27 cellular contexts compared by ENCODE assay signal in the genomic region with DNA sequence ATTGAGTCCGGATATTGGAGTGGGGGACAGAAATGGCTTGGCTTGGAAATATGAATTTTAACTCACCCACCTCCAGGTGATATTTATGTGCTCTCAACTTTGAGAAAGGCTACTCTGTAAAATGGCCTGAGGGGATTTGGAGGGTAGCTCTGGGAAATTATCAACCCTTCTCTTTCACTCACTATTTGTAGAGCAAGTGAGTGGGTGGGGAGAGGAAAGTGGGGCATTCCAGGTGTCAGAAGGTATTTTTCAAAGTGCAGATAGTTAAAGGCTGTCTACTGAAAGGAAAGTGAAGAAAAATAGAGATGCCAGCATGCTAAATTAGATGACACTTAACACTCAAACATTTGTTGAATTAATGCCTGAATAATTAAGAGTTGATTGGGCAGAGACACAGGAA.
"Had no signal": no experiment of that assay in that cellular context is flagged by ENCODE, and none has a peak within 500 bp of the region (broad histone marks: within the 10 kb centered on the region; RNA-seq: fewer than 3 reads in every experiment).

No MANE protein-coding gene starts in this region.

- ATAC-seq: activated CD8-positive, alpha-beta memory T cell treated with anti-CD3 and anti-CD28 coated beads, Interleukin-2, amount 10 ng/mL, durations not matched to agents 7 days and 5 days; activated CD8-positive, alpha-beta T cell treated with anti-CD3 and anti-CD28 coated beads for 36 hours; activated naive CD8-positive, alpha-beta T cell treated with anti-CD3 and anti-CD28 coated beads, Interleukin-2, amount 50 U/mL, for 24 hours; left cardiac atrium; right cardiac atrium; stimulated activated naive CD8-positive, alpha-beta T cell treated with anti-CD3 and anti-CD28 coated beads, Interleukin-15, amount 100 ng/mL, for 72 hours; T-helper 17 cell; upper lobe of right lung had no signal

- H3K27ac ChIP-seq: colonic mucosa, epithelial cell of prostate, esophagus squamous epithelium, thyroid gland, upper lobe of right lung had no signal

- H3K27me3 ChIP-seq: colonic mucosa, esophagus squamous epithelium, thyroid gland, upper lobe of right lung had no signal

- H3K4me3 ChIP-seq: colonic mucosa, esophagus squamous epithelium, pancreas, thyroid gland, upper lobe of right lung had no signal

- DNase-seq: activated CD4-positive, alpha-beta T cell treated with anti-CD3 and anti-CD28 coated beads for 1 hour; activated CD4-positive, alpha-beta T cell treated with anti-CD3 and anti-CD28 coated beads, Interleukin-2, amount 50 U/mL, for 1 hour; activated CD8-positive, alpha-beta memory T cell treated with anti-CD3 and anti-CD28 coated beads, Interleukin-2, amount 10 ng/mL, durations not matched to agents 7 days and 5 days; activated CD8-positive, alpha-beta T cell treated with anti-CD3 and anti-CD28 coated beads for 36 hours; activated naive CD8-positive, alpha-beta T cell treated with anti-CD3 and anti-CD28 coated beads, Interleukin-2, amount 50 U/mL, for 24 hours; activated T-cell treated with anti-CD3 and anti-CD28 coated beads, Interleukin-2, amount 50 U/mL, for 48 hours; cerebellar nuclear complex; colonic mucosa; effector CD8-positive, alpha-beta T cell; esophagus squamous epithelium; foreskin melanocyte; hippocampal formation; left cardiac atrium; naive B cell; nucleus accumbens; pancreas; right cardiac atrium; stimulated activated CD4-positive, alpha-beta T cell treated with anti-CD3 and anti-CD28 coated beads, Interleukin-2, amount 100 ng/mL, for 48 hours; stimulated activated naive CD8-positive, alpha-beta T cell treated with anti-CD3 and anti-CD28 coated beads, Interleukin-15, amount 100 ng/mL, for 72 hours; T-helper 17 cell; thyroid gland; upper lobe of right lung had no signal

- H3K27me3 Mint-ChIP-seq: activated CD8-positive, alpha-beta memory T cell treated with anti-CD3 and anti-CD28 coated beads, Interleukin-2, amount 10 ng/mL, durations not matched to agents 7 days and 5 days; activated CD8-positive, alpha-beta T cell treated with anti-CD3 and anti-CD28 coated beads for 36 hours; activated naive CD4-positive, alpha-beta T cell treated with anti-CD3 and anti-CD28 coated beads, Interleukin-2, amount 50 U/mL, for 24 hours; activated naive CD8-positive, alpha-beta T cell treated with anti-CD3 and anti-CD28 coated beads, Interleukin-2, amount 50 U/mL, for 24 hours; naive B cell; stimulated activated naive CD8-positive, alpha-beta T cell treated with anti-CD3 and anti-CD28 coated beads, Interleukin-15, amount 100 ng/mL, for 72 hours; T-helper 17 cell had no signal

- H3K9me3 ChIP-seq: colonic mucosa, esophagus squamous epithelium, pancreas, thyroid gland, upper lobe of right lung had no signal

- H3K4me1 Mint-ChIP-seq: stimulated activated naive CD8-positive, alpha-beta T cell treated with anti-CD3 and anti-CD28 coated beads, Interleukin-15, amount 100 ng/mL, for 72 hours had no signal

- H3K36me3 ChIP-seq: colonic mucosa, esophagus squamous epithelium, pancreas, thyroid gland, upper lobe of right lung had no signal

- H3K4me3 Mint-ChIP-seq: activated CD8-positive, alpha-beta memory T cell treated with anti-CD3 and anti-CD28 coated beads, Interleukin-2, amount 10 ng/mL, durations not matched to agents 7 days and 5 days; activated CD8-positive, alpha-beta T cell treated with anti-CD3 and anti-CD28 coated beads for 36 hours; activated naive CD4-positive, alpha-beta T cell treated with anti-CD3 and anti-CD28 coated beads, Interleukin-2, amount 50 U/mL, for 24 hours; activated naive CD8-positive, alpha-beta T cell treated with anti-CD3 and anti-CD28 coated beads, Interleukin-2, amount 50 U/mL, for 24 hours; mesothelial cell of epicardium; naive B cell; stimulated activated naive CD8-positive, alpha-beta T cell treated with anti-CD3 and anti-CD28 coated beads, Interleukin-15, amount 100 ng/mL, for 72 hours; T-helper 17 cell; WTC11 had no signal

- H3K36me3 Mint-ChIP-seq: activated naive CD4-positive, alpha-beta T cell treated with anti-CD3 and anti-CD28 coated beads, Interleukin-2, amount 50 U/mL, for 24 hours; naive B cell; WTC11 had no signal

- H3K4me1 ChIP-seq: colonic mucosa, esophagus squamous epithelium, thyroid gland, upper lobe of right lung had no signal

- H3K9me3 Mint-ChIP-seq: activated CD8-positive, alpha-beta T cell treated with anti-CD3 and anti-CD28 coated beads for 36 hours; activated naive CD4-positive, alpha-beta T cell treated with anti-CD3 and anti-CD28 coated beads, Interleukin-2, amount 50 U/mL, for 24 hours; activated naive CD8-positive, alpha-beta T cell treated with anti-CD3 and anti-CD28 coated beads, Interleukin-2, amount 50 U/mL, for 24 hours; activated T-helper 2 cell treated with anti-CD3 and anti-CD28 coated beads, Interferon-gamma antibody, Interleukin-2, Interleukin-4, amounts not matched to agents 10 μg/mL and 5 μg/mL and 100 μg/mL, durations not matched to agents 14 hours and 24 hours and 36 hours; mesothelial cell of epicardium; stimulated activated naive CD8-positive, alpha-beta T cell treated with anti-CD3 and anti-CD28 coated beads, Interleukin-15, amount 100 ng/mL, for 72 hours; WTC11 had no signal

- H3K27ac Mint-ChIP-seq: activated CD8-positive, alpha-beta memory T cell treated with anti-CD3 and anti-CD28 coated beads, Interleukin-2, amount 10 ng/mL, durations not matched to agents 7 days and 5 days; activated CD8-positive, alpha-beta T cell treated with anti-CD3 and anti-CD28 coated beads for 36 hours; activated naive CD4-positive, alpha-beta T cell treated with anti-CD3 and anti-CD28 coated beads, Interleukin-2, amount 50 U/mL, for 24 hours; activated naive CD8-positive, alpha-beta T cell treated with anti-CD3 and anti-CD28 coated beads, Interleukin-2, amount 50 U/mL, for 24 hours; activated T-helper 2 cell treated with anti-CD3 and anti-CD28 coated beads, Interferon-gamma antibody, Interleukin-2, Interleukin-4, amounts not matched to agents 10 μg/mL and 5 μg/mL and 100 μg/mL, durations not matched to agents 14 hours and 24 hours and 36 hours; mesothelial cell of epicardium; naive B cell; stimulated activated naive CD8-positive, alpha-beta T cell treated with anti-CD3 and anti-CD28 coated beads, Interleukin-15, amount 100 ng/mL, for 72 hours; T-helper 17 cell; WTC11 had no signal
